ENCODE assay signal across 9 cellular contexts in the genomic region with DNA sequence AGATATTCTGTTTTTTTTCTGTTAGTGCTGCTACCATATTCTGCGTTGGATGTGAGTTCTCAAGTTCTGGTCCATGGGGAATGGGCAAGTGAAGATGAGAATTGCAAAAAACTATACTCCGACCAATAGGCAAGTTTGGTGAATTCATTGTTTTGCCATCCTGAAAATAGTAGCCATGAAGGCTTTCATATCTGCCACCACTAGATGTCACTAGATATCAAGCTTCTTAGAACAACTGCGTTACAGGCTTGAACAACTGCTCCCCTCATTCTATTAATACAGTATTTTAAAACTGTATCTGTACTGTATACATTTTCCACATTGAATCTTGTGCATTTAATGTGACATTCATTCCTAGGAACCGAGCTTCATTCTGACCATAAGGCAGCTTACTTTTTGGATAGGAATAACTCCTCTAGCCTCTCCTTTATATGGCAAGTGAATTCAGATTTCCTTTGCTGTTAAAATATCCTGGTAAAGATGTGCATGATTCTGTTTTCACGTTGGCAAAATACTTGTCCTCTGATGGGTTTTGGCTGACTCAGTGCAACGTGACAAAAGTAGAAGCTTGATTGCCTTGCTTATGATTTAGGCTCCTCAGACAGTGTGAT.
A peak's percentile ranks its signal among the peaks of the same experiment; 100 is the strongest.
DNase-seq lines count a peak whose midpoint lies in the region; ATAC-seq and TF ChIP-seq lines count a peak whose summit lies in the region.
"Had no signal": no experiment of that assay in that cellular context is flagged by ENCODE, and none has a peak within 500 bp of the region (broad histone marks: within the 10 kb centered on the region; RNA-seq: fewer than 3 reads in every experiment).

No MANE protein-coding gene starts in this region.

- no peak overlapping the region for H4K5ac ChIP-seq in H9 (ENCODE audit: insufficient read length, low read depth, low read length)

- H3K79me1 ChIP-seq in H9 (ENCODE audit: insufficient read depth, low read depth, low read length, poor library complexity, severe bottlenecking): no peaks in the 10 kb centered on the region

- H3K27me3 ChIP-seq in H9 (ENCODE audit: insufficient read depth, low read length) (no peaks in the 10 kb centered on the region), SK-N-SH (ENCODE audit: insufficient read depth) (no peaks in the 10 kb centered on the region)
- H3K27me3 ChIP-seq in naive thymus-derived CD4-positive, alpha-beta T cell (ENCODE audit: control insufficient read depth in 2 of 2, insufficient read depth in 2 of 2, low read length in 2 of 2): no peaks in the 10 kb centered on the region
- H3K27me3 ChIP-seq: BLaER1 had no signal

- H3K23me2 ChIP-seq in H9 (ENCODE audit: insufficient read length, low read depth, low read length, poor library complexity, severe bottlenecking): no peaks in the 10 kb centered on the region

- H3K36me3 ChIP-seq in SK-N-SH (replicated peaks in 1 of 2; ENCODE audit: control insufficient read depth in 1 of 2, insufficient read depth in 2 of 2, low read length in 1 of 2): no peaks in the 10 kb centered on the region
- H3K36me3 ChIP-seq in naive thymus-derived CD4-positive, alpha-beta T cell (ENCODE audit: control insufficient read depth in 2 of 3, insufficient read depth in 3 of 3, low read length in 3 of 3): no peaks in the 10 kb centered on the region
- H3K36me3 ChIP-seq: BLaER1 had no signal

- H3K27ac ChIP-seq in H9 (ENCODE audit: insufficient read length, low read depth, low read length): no peak overlapping the region
- H3K27ac ChIP-seq in SK-N-SH (ENCODE audit: low read depth in 2 of 2, low read length in 1 of 2): no peak overlapping the region
- no peak overlapping the region for H3K27ac ChIP-seq in naive thymus-derived CD4-positive, alpha-beta T cell (ENCODE audit: low read depth, low read length)
- H3K27ac ChIP-seq: BLaER1 had no signal

- no peak overlapping the region for H3K4ac ChIP-seq in H9 (ENCODE audit: low read depth, low read length)

- no peak overlapping the region for H2BK120ac ChIP-seq in H9 (ENCODE audit: low read depth, low read length, poor library complexity, severe bottlenecking)

- peaks cover 7% of the 10 kb centered on the region for H3K27me3 Mint-ChIP-seq in H9 (ENCODE audit: low read depth)
- H3K27me3 Mint-ChIP-seq in naive thymus-derived CD4-positive, alpha-beta T cell: peaks cover 0 to 26% (median 11%) of the 10 kb centered on the region in 5 donors

- peak; percentile 62 to 77 for DNase-seq in NCI-H524 (lab: John Stamatoyannopoulos, UW)
- no peak for DNase-seq in NCI-H524 treated with DMSO at 0.1 percent for 48 hours (lab: John Stamatoyannopoulos, UW)
- no peak for DNase-seq in H9
- DNase-seq in NCI-H1092 treated with DMSO at 0.1 percent for 48 hours (lab: John Stamatoyannopoulos, UW): peak; percentile 67
- DNase-seq in SK-N-SH: peak; percentile 54
- peak in 6 of 9 donors; percentile 7 to 58 (median 44) for DNase-seq in naive thymus-derived CD4-positive, alpha-beta T cell
- no peak for DNase-seq in activated effector memory CD4-positive, alpha-beta T cell treated with Interleukin-2 at 50 U/mL for 16 hours

- H2AK5ac ChIP-seq in H9 (ENCODE audit: insufficient read length, low read length): no peak overlapping the region

- no peak overlapping the region for H3K14ac ChIP-seq in H9 (ENCODE audit: insufficient read depth, low read length)

- TF ChIP-seq RAD21 in SK-N-SH (IDR thresholded peaks at IDR 0.05; ENCODE audit: low read length): peak; percentile 97

- TF ChIP-seq EP300 in SK-N-SH (IDR thresholded peaks at IDR 0.05; ENCODE audit: borderline replicate concordance in 1 of 2, low read depth in 1 of 2, low read length in 1 of 2): no peak

- no peak overlapping the region for H3K4me3 Mint-ChIP-seq in H9
- H3K4me3 Mint-ChIP-seq in naive thymus-derived CD4-positive, alpha-beta T cell: no peak overlapping the region

- peaks cover 11 to 15% of the 10 kb centered on the region in 2 experiments; a peak in 4 of 5 replicates for H3K9me3 Mint-ChIP-seq in H9
- no peaks in the 10 kb centered on the region for H3K9me3 Mint-ChIP-seq in naive thymus-derived CD4-positive, alpha-beta T cell

- H3K4me3 ChIP-seq in SK-N-SH (ENCODE audit: low read depth in 2 of 2, low read length in 1 of 2): no peak overlapping the region; a peak in 1 of 4 replicates
- no peak overlapping the region for H3K4me3 ChIP-seq in naive thymus-derived CD4-positive, alpha-beta T cell (ENCODE audit: low read length)
- H3K4me3 ChIP-seq: BLaER1 had no signal

- POLR2A ChIA-PET in SK-N-SH (lab: Yijun Ruan, JAX): interaction anchor here (0.6 kb wide), 1 partner anchor 15 kb away, joined by 3 read pairs; no protein-coding TSS in a partner anchor
- POLR2A ChIA-PET in naive thymus-derived CD4-positive, alpha-beta T cell (lab: Charles Lee): interaction anchor here (0.6 kb wide), 1 partner anchor 459 kb away, joined by 3 read pairs; no protein-coding TSS in a partner anchor

- intact Hi-C loops in naive thymus-derived CD4-positive, alpha-beta T cell (cut with micrococcal nuclease): loop anchor here (1.0 to 10.0 kb wide), 9 partner anchors 136 to 1975 kb away; no protein-coding TSS in a partner anchor

- H3K4me1 ChIP-seq in H9 (ENCODE audit: insufficient read depth, low read length): no peaks in the 10 kb centered on the region
- H3K4me1 ChIP-seq in SK-N-SH (ENCODE audit: control insufficient read depth in 1 of 2, insufficient read depth in 2 of 2, low read depth in 1 of 2, low read length in 1 of 2): no peaks in the 10 kb centered on the region
- no peaks in the 10 kb centered on the region for H3K4me1 ChIP-seq in naive thymus-derived CD4-positive, alpha-beta T cell (ENCODE audit: control insufficient read depth in 2 of 2, insufficient read depth in 2 of 2, low read length in 2 of 2)

- ATAC-seq in esophagus mucosa: peak; percentile 75
- ATAC-seq in naive thymus-derived CD4-positive, alpha-beta T cell: peak; percentile 74

- H2BK12ac ChIP-seq in H9 (ENCODE audit: insufficient read length, low read depth, low read length): no peak overlapping the region

- no peak overlapping the region for H3K4me2 ChIP-seq in H9 (ENCODE audit: insufficient read depth, insufficient read length, low read length)
- no peak overlapping the region for H3K4me2 ChIP-seq in SK-N-SH

- H3K79me2 ChIP-seq in H9 (ENCODE audit: insufficient read depth, low read length): no peaks in the 10 kb centered on the region
- no peaks in the 10 kb centered on the region for H3K79me2 ChIP-seq in SK-N-SH (ENCODE audit: insufficient read depth)

- no peaks in the 10 kb centered on the region for H3K9me2 ChIP-seq in SK-N-SH

- WGBS in H9 (ENCODE audit: extremely low coverage, insufficient read length, low lambda C conversion rate): no CpG with 5 or more reads among the region's 6 CpGs
- WGBS in SK-N-SH (ENCODE audit: low lambda C conversion rate): 7% methylated on average over 6 of the region's 6 CpGs

- no peak overlapping the region for H3K23ac ChIP-seq in H9 (ENCODE audit: insufficient read length, low read depth, low read length)

- no peak overlapping the region for H3T11ph ChIP-seq in H9 (ENCODE audit: low read length)

- H2BK20ac ChIP-seq in H9 (ENCODE audit: low read depth, low read length, poor library complexity, severe bottlenecking): no peak overlapping the region

- H3F3A ChIP-seq in SK-N-SH (replicated peaks; ENCODE audit: insufficient read depth): peaks cover 4% of the 10 kb centered on the region

- no peak overlapping the region for H4K8ac ChIP-seq in H9 (replicated peaks; ENCODE audit: insufficient read length, low read depth, low read length)

- no peak overlapping the region for H3K18ac ChIP-seq in H9 (ENCODE audit: insufficient read length, low read depth, low read length)

- H3K36me3 Mint-ChIP-seq in H9 (ENCODE audit: insufficient read depth in 1 of 3, low read depth in 3 of 3): peaks cover 3 to 4% (median 4%) of the 10 kb centered on the region in 3 experiments; a peak in 4 of 7 replicates
- H3K36me3 Mint-ChIP-seq in naive thymus-derived CD4-positive, alpha-beta T cell: no peaks in the 10 kb centered on the region

- CTCF ChIA-PET in SK-N-SH (lab: Yijun Ruan, JAX): interaction anchor here (0.7 to 5.5 kb wide), 55 partner anchors 9 to 843 kb away, joined by 3 to 236 read pairs (median 4); no protein-coding TSS in a partner anchor
- CTCF ChIA-PET in naive thymus-derived CD4-positive, alpha-beta T cell (lab: Charles Lee): interaction anchor here (0.6 to 1.9 kb wide), 7 partner anchors 11 to 466 kb away, joined by 3 to 5 read pairs (median 4); no protein-coding TSS in a partner anchor

- H3K9ac ChIP-seq in H9 (ENCODE audit: extremely low read depth, insufficient read length, low read length): no peak overlapping the region
- no peak overlapping the region for H3K9ac ChIP-seq in SK-N-SH
- H3K9ac ChIP-seq: BLaER1 had no signal

- H2BK5ac ChIP-seq in H9 (ENCODE audit: insufficient read length, low read length): no peak overlapping the region

- peaks cover 3 to 10% of the 10 kb centered on the region in 2 experiments for H3K4me1 Mint-ChIP-seq in H9
- H3K4me1 Mint-ChIP-seq in naive thymus-derived CD4-positive, alpha-beta T cell: peaks cover 0 to 6% (median 3%) of the 10 kb centered on the region in 7 donors

- TF ChIP-seq CTCF in H9 (conservative IDR thresholded peaks at IDR 0.05) (peak; percentile 93), SK-N-SH (IDR thresholded peaks at IDR 0.05) (peak; percentile 89)

- H4K91ac ChIP-seq in H9 (ENCODE audit: insufficient read length, low read depth, low read length): no peak overlapping the region

- H3K27ac Mint-ChIP-seq in H9: no peak overlapping the region; a peak in 1 of 7 replicates
- H3K27ac Mint-ChIP-seq in naive thymus-derived CD4-positive, alpha-beta T cell: peak overlapping the region in 1 of 9 donors; percentile 34

- no peak overlapping the region for H3K56ac ChIP-seq in H9 (ENCODE audit: insufficient read length, low read depth, low read length)

- no peak overlapping the region for H2BK15ac ChIP-seq in H9 (ENCODE audit: low read depth, low read length)

- H2AFZ ChIP-seq in H9 (ENCODE audit: low read length): no peak overlapping the region
- no peak overlapping the region for H2AFZ ChIP-seq in SK-N-SH (ENCODE audit: low read depth)

- H3K9me3 ChIP-seq in H9 (ENCODE audit: control insufficient read depth, low read depth, low read length): no peaks in the 10 kb centered on the region
- H3K9me3 ChIP-seq in SK-N-SH: no peaks in the 10 kb centered on the region
- no peaks in the 10 kb centered on the region for H3K9me3 ChIP-seq in naive thymus-derived CD4-positive, alpha-beta T cell (ENCODE audit: control insufficient read depth in 2 of 3, low read length in 3 of 3)
- H3K9me3 ChIP-seq: BLaER1 had no signal

- H4K20me1 ChIP-seq in H9 (ENCODE audit: control insufficient read depth, insufficient read depth, insufficient read length): no peaks in the 10 kb centered on the region
- H4K20me1 ChIP-seq in SK-N-SH (ENCODE audit: insufficient read depth): no peaks in the 10 kb centered on the region
- H4K20me1 ChIP-seq: BLaER1 had no signal

TF ChIP-seq in SK-N-SH, 30 proteins besides CTCF, POLR2A, EP300 and RAD21 (continues in another document):
- TF ChIP-seq SIN3A (IDR thresholded peaks at IDR 0.05; ENCODE audit: borderline replicate concordance, low read depth, low read length): no peak
- peak; percentile 82 for TF ChIP-seq SMC3 (IDR thresholded peaks at IDR 0.05; ENCODE audit: low read depth, low read length)
- no peak for TF ChIP-seq JUND (IDR thresholded peaks at IDR 0.05)
- no peak for TF ChIP-seq RCOR1 (IDR thresholded peaks at IDR 0.05; ENCODE audit: low read length)

Comparison
In these comparisons a context has a peak if more than half of its experiments do, and no peak if none do; other contexts are left out.
1. DNase-seq: peak in NCI-H524 (2 of 2), NCI-H1092 treated with DMSO at 0.1 percent for 48 hours (single experiment), SK-N-SH (single experiment) and naive thymus-derived CD4-positive, alpha-beta T cell (6 of 9); none in NCI-H524 treated with DMSO at 0.1 percent for 48 hours (single experiment), H9 (single experiment) and activated effector memory CD4-positive, alpha-beta T cell treated with Interleukin-2 at 50 U/mL for 16 hours (single experiment).